ENCODE assay signal across 27 cellular contexts in genomic region chr6:92380803-92381601, GRCh38.
"Had no signal": no experiment of that assay in that cellular context is flagged by ENCODE, and none has a peak within 500 bp of the region (broad histone marks: within the 10 kb centered on the region; RNA-seq: fewer than 3 reads in every experiment).

No MANE protein-coding gene starts in this region.

- DNase-seq: activated CD4-positive, alpha-beta T cell treated with anti-CD3 and anti-CD28 coated beads, Interleukin-2, amount 50 U/mL, for 1 hour; activated CD4-positive, CD25-positive, alpha-beta regulatory T cell treated with anti-CD3 and anti-CD28 coated beads, Interleukin-2, amount 50 U/mL, for 72 hours; activated CD8-positive, alpha-beta memory T cell treated with anti-CD3 and anti-CD28 coated beads for 24 hours; activated CD8-positive, alpha-beta memory T cell treated with anti-CD3 and anti-CD28 coated beads, Interleukin-2, amount 50 U/mL, for 48 hours; activated effector memory CD4-positive, alpha-beta T cell treated with anti-CD3 and anti-CD28 coated beads, Interleukin-2, amount 50 U/mL, for 16 hours; activated naive CD4-positive, alpha-beta T cell treated with anti-CD3 and anti-CD28 coated beads, Interleukin-2, amount 50 U/mL, for 16 hours; activated T-cell treated with anti-CD3 and anti-CD28 coated beads, Interleukin-2, amount 50 U/mL, for 72 hours; aorta; brain microvascular endothelial cell; central memory CD4-positive, alpha-beta T cell; colonic mucosa; erythroblast; gastrocnemius medialis; head of caudate nucleus; lower lobe of right lung; natural killer cell; stimulated activated CD4-positive, alpha-beta T cell treated with anti-CD3 and anti-CD28 coated beads, Interleukin-4, amount 100 ng/mL, for 1 hour; stimulated activated naive CD8-positive, alpha-beta T cell treated with anti-CD3 and anti-CD28 coated beads, Interleukin-15, amount 100 ng/mL, for 72 hours; trophoblast cell had no signal

- H3K4me1 ChIP-seq: colonic mucosa, gastrocnemius medialis, lower lobe of right lung, parathyroid adenoma, suprapubic skin, vagina had no signal

- H3K27ac ChIP-seq: brain microvascular endothelial cell, colonic mucosa, gastrocnemius medialis, lower lobe of right lung, parathyroid adenoma, suprapubic skin, vagina, VCaP had no signal

- H2AFZ ChIP-seq: parathyroid adenoma had no signal

- H3K36me3 ChIP-seq: brain microvascular endothelial cell, colonic mucosa, gastrocnemius medialis, lower lobe of right lung, suprapubic skin, vagina had no signal

- ATAC-seq: activated T-cell treated with anti-CD3 and anti-CD28 coated beads, Interleukin-2, amount 50 U/mL, for 72 hours; gastrocnemius medialis; lower lobe of right lung; natural killer cell; sciatic nerve; stimulated activated naive CD8-positive, alpha-beta T cell treated with anti-CD3 and anti-CD28 coated beads, Interleukin-15, amount 100 ng/mL, for 72 hours had no signal

- H3K9me3 ChIP-seq: colonic mucosa, gastrocnemius medialis, lower lobe of right lung, suprapubic skin, vagina had no signal

- H3K4me2 ChIP-seq: smooth muscle cell had no signal

- H3K79me2 ChIP-seq: parathyroid adenoma had no signal

- FAIRE-seq: endometrium, keratinocyte had no signal

- H3K9ac ChIP-seq: parathyroid adenoma had no signal

- H3K27me3 ChIP-seq: brain microvascular endothelial cell, colonic mucosa, gastrocnemius medialis, suprapubic skin, vagina had no signal

- H3K4me3 ChIP-seq: colonic mucosa, gastrocnemius medialis, lower lobe of right lung, smooth muscle cell, suprapubic skin, vagina had no signal
